ENCODE assay signal across 27 cellular contexts in the genomic region with DNA sequence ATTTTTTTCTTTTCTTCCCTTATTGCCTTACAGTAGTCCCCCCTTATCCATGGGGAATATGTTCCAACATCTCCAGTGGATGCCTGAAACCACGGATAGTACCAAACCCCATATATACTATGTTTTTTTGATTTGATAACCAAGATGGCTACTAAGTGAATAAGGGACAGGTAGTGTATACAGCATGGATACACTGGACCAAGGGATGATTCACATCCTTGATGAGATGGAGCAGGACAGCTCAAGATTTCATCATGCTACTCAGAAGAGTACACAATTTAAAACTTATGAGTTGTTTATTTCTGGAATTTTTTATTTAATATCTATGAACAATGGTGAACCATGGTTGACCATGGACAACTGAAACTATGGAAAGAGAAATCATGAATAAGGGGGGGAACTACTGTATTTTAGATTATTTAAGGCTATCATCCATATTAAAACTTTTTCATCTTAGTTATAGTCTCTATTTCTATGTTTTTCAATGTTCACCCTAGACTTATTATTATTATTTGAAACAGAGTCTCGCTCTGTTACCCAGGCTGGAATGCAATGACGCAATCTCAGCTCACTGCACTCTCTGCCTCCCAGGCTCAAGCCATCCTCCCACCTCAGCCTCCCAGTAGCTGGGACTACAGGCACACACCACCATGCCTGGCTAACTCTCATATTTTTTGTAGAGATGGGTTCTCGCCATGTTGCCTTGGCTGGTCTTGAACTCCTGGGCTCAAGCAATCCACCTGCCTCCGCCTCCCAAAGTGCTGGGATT.
"Had no signal": no experiment of that assay in that cellular context is flagged by ENCODE, and none has a peak within 500 bp of the region (broad histone marks: within the 10 kb centered on the region; RNA-seq: fewer than 3 reads in every experiment).

No MANE protein-coding gene starts in this region.

- FAIRE-seq: keratinocyte, pancreas had no signal

- DNase-seq: hippocampal formation; kidney glomerular epithelial cell; left colon; left lung; lower lobe of right lung; mammary epithelial cell; mesenchymal stem cell; naive thymus-derived CD8-positive, alpha-beta T cell; nucleus accumbens; pancreas; posterior cingulate gyrus; retina; right cardiac atrium; sigmoid colon; small intestine; spleen; stimulated activated CD4-positive, alpha-beta T cell treated with anti-CD3 and anti-CD28 coated beads, Interleukin-4, amount 100 ng/mL, for 24 hours; stimulated activated naive CD4-positive, alpha-beta T cell; tibial artery; trophoblast cell; upper lobe of right lung; uterus had no signal

- H3K9me3 ChIP-seq: lower lobe of right lung, pancreas, prostate gland, suprapubic skin, thoracic aorta, upper lobe of right lung, uterus had no signal

- ATAC-seq: left colon; left lung; lower lobe of right lung; naive thymus-derived CD8-positive, alpha-beta T cell; pancreas; right cardiac atrium; stimulated activated effector memory CD8-positive, alpha-beta T cell treated with anti-CD3 and anti-CD28 coated beads, Interleukin-12 subunit alpha, Interleukin-12 subunit beta, amount 100 ng/mL, for 72 hours; upper lobe of right lung had no signal

- H3K4me1 ChIP-seq: left lung, lower lobe of right lung, prostate gland, sigmoid colon, suprapubic skin, tibial artery, upper lobe of right lung, uterus had no signal

- H3K27ac ChIP-seq: left lung, lower lobe of right lung, pancreas, prostate gland, sigmoid colon, spleen, suprapubic skin, thoracic aorta, tibial artery, upper lobe of right lung, uterus had no signal

- H3K36me3 ChIP-seq: left lung, lower lobe of right lung, pancreas, prostate gland, sigmoid colon, spleen, suprapubic skin, thoracic aorta, tibial artery, upper lobe of right lung, uterus had no signal

- H3K27me3 ChIP-seq: left lung, pancreas, sigmoid colon, spleen, suprapubic skin, tibial artery, upper lobe of right lung, uterus had no signal

- H3K4me3 ChIP-seq: left lung, lower lobe of right lung, pancreas, prostate gland, sigmoid colon, spleen, suprapubic skin, thoracic aorta, tibial artery, upper lobe of right lung, uterus had no signal
